Comparison of ENCODE assay signal across 1 cellular context in the genomic region with DNA sequence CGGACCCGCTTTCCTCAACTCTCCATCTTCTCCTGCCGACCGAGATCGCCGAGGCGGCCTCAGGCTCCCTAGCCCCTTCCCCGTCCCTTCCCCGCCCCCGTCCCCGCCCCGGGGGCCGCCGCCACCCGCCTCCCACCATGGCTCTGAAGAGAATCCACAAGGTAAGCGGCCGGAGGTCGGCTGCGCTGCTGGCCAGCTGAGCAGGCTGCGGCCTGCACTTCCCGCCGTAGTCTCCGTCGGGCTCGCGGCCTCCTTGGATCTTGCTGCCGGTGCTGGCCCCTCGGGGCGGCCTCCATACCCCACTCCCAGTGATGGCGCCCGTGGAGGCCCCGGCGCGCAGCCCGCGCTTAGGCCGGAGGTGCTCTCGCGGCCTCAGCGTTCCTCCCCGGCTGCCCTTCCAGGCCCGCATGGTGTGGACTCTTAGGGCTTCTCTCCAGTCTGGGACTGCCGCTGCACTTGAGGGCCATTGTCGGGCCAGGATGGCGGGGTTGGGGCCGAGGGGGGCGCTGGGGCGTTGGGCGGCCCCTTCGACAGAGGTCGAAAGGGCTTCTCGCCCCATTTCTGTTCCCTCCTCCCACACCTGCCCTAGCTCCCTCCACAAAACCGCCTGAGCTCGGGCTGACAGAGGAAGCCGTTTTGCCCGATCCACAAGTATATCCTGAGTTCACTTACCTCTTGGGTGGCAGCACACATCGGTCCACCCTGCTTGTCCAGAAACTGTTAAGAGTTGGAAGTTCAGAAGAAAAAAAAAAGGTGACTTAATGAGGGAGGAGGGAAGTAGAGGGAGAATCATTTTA.
TF ChIP-seq lines count a peak whose summit lies in the region.

No MANE protein-coding gene starts in this region.

TF ChIP-seq in HepG2, 621 proteins besides CTCF, POLR2A, EP300 and RAD21 (continued from another document):
- TF ChIP-seq, protein P1, sequence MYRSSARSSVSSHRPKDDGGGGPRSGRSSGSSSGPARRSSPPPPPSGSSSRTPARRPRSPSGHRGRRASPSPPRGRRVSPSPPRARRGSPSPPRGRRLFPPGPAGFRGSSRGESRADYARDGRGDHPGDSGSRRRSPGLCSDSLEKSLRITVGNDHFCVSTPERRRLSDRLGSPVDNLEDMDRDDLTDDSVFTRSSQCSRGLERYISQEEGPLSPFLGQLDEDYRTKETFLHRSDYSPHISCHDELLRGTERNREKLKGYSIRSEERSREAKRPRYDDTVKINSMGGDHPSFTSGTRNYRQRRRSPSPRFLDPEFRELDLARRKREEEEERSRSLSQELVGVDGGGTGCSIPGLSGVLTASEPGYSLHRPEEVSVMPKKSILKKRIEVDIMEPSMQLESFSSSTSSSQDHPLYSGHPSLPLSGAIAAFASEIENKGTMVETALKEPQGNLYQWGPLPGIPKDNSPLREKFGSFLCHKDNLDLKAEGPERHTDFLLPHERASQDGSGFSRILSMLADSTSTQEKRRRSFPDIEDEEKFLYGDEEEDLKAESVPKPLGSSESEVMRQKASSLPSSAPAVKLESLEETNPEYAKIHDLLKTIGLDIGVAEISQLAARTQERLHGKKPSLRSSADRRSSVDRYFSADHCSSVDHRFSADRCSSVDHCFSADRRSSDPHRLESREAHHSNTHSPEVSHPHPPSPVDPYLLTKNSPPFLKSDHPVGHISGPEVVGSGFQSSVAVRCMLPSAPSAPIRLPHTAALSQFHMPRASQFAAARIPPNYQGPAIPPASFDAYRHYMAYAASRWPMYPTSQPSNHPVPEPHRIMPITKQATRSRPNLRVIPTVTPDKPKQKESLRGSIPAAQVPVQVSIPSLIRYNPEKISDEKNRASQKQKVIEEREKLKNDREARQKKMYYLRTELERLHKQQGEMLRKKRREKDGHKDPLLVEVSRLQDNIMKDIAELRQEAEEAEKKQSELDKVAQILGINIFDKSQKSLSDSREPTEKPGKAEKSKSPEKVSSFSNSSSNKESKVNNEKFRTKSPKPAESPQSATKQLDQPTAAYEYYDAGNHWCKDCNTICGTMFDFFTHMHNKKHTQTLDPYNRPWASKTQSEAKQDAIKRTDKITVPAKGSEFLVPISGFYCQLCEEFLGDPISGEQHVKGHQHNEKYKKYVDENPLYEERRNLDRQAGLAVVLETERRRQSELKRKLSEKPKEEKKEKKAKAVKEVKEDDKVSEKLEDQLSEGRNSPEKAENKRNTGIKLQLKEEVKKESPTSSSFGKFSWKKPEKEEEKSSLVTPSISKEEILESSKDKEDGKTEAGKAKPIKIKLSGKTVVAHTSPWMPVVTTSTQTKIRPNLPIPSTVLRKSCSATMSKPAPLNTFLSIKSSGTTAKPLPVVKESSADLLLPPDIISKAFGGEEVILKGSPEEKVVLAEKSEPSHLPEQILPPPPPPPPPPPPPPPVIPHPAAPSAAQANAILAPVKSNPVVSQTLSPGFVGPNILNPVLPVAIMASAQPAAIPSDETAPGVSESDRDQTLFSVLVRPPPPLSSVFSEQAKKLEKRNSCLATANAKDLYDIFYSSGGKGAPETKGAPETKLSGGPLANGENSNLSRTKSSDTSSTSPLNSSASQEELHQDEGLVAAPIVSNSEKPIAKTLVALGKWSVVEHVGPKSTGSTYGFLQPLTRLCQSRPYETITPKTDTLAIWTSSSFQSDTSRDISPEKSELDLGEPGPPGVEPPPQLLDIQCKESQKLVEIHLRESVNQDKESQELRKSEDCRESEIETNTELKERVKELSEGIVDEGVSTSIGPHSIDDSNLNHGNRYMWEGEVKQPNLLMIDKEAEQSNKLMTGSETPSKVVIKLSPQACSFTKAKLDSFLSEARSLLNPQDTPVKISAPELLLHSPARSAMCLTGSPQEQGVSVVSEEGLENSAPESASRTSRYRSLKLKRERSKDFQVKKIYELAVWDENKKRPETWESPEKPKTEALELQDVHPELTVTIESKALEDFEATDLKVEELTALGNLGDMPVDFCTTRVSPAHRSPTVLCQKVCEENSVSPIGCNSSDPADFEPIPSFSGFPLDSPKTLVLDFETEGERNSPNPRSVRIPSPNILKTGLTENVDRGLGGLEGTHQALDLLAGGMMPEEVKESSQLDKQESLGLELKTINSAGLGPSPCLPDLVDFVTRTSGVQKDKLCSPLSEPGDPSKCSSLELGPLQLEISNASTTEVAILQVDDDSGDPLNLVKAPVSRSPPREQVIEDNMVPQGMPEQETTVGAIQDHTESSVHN (CRISPR knock-in tag; IDR thresholded peaks at IDR 0.05) = no peak
- peak; percentile 57; the same call in 1 of the 2 replicates for TF ChIP-seq DMAP1 (CRISPR knock-in tag; IDR thresholded peaks at IDR 0.05)
- TF ChIP-seq, protein P2, sequence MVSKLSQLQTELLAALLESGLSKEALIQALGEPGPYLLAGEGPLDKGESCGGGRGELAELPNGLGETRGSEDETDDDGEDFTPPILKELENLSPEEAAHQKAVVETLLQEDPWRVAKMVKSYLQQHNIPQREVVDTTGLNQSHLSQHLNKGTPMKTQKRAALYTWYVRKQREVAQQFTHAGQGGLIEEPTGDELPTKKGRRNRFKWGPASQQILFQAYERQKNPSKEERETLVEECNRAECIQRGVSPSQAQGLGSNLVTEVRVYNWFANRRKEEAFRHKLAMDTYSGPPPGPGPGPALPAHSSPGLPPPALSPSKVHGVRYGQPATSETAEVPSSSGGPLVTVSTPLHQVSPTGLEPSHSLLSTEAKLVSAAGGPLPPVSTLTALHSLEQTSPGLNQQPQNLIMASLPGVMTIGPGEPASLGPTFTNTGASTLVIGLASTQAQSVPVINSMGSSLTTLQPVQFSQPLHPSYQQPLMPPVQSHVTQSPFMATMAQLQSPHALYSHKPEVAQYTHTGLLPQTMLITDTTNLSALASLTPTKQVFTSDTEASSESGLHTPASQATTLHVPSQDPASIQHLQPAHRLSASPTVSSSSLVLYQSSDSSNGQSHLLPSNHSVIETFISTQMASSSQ (IDR thresholded peaks at IDR 0.05; ENCODE audit: low read depth) = no peak
- TF ChIP-seq, protein P2 (CRISPR knock-in tag; IDR thresholded peaks at IDR 0.05; ENCODE audit: borderline replicate concordance) = peak; percentile 35; the same call in 1 of the 2 replicates
- TF ChIP-seq, protein P3, sequence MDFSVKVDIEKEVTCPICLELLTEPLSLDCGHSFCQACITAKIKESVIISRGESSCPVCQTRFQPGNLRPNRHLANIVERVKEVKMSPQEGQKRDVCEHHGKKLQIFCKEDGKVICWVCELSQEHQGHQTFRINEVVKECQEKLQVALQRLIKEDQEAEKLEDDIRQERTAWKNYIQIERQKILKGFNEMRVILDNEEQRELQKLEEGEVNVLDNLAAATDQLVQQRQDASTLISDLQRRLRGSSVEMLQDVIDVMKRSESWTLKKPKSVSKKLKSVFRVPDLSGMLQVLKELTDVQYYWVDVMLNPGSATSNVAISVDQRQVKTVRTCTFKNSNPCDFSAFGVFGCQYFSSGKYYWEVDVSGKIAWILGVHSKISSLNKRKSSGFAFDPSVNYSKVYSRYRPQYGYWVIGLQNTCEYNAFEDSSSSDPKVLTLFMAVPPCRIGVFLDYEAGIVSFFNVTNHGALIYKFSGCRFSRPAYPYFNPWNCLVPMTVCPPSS (IDR thresholded peaks at IDR 0.05) = no peak
- TF ChIP-seq, protein P4, sequence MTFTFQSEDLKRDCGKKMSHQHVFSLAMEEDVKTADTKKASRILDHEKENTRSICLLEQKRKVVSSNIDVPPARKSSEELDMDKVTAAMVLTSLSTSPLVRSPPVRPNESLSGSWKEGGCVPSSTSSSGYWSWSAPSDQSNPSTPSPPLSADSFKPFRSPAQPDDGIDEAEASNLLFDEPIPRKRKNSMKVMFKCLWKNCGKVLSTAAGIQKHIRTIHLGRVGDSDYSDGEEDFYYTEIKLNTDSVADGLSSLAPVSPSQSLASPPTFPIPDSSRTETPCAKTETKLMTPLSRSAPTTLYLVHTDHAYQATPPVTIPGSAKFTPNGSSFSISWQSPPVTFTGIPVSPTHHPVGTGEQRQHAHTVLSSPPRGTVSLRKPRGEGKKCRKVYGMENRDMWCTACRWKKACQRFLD (CRISPR knock-in tag; IDR thresholded peaks at IDR 0.05; ENCODE audit: borderline replicate concordance) = no peak
- TF ChIP-seq ZNF703 (CRISPR knock-in tag; IDR thresholded peaks at IDR 0.05; ENCODE audit: borderline replicate concordance) = 0 out of 2 replicates have a peak, but pooled peaks have one; percentile 47
- TF ChIP-seq PHF21A (CRISPR knock-in tag; IDR thresholded peaks at IDR 0.05) = no peak
- no peak for TF ChIP-seq ZNF234 (CRISPR knock-in tag; conservative IDR thresholded peaks at IDR 0.05)
- TF ChIP-seq NCOA5 (CRISPR knock-in tag; IDR thresholded peaks at IDR 0.05) = no peak
- TF ChIP-seq, protein P5, sequence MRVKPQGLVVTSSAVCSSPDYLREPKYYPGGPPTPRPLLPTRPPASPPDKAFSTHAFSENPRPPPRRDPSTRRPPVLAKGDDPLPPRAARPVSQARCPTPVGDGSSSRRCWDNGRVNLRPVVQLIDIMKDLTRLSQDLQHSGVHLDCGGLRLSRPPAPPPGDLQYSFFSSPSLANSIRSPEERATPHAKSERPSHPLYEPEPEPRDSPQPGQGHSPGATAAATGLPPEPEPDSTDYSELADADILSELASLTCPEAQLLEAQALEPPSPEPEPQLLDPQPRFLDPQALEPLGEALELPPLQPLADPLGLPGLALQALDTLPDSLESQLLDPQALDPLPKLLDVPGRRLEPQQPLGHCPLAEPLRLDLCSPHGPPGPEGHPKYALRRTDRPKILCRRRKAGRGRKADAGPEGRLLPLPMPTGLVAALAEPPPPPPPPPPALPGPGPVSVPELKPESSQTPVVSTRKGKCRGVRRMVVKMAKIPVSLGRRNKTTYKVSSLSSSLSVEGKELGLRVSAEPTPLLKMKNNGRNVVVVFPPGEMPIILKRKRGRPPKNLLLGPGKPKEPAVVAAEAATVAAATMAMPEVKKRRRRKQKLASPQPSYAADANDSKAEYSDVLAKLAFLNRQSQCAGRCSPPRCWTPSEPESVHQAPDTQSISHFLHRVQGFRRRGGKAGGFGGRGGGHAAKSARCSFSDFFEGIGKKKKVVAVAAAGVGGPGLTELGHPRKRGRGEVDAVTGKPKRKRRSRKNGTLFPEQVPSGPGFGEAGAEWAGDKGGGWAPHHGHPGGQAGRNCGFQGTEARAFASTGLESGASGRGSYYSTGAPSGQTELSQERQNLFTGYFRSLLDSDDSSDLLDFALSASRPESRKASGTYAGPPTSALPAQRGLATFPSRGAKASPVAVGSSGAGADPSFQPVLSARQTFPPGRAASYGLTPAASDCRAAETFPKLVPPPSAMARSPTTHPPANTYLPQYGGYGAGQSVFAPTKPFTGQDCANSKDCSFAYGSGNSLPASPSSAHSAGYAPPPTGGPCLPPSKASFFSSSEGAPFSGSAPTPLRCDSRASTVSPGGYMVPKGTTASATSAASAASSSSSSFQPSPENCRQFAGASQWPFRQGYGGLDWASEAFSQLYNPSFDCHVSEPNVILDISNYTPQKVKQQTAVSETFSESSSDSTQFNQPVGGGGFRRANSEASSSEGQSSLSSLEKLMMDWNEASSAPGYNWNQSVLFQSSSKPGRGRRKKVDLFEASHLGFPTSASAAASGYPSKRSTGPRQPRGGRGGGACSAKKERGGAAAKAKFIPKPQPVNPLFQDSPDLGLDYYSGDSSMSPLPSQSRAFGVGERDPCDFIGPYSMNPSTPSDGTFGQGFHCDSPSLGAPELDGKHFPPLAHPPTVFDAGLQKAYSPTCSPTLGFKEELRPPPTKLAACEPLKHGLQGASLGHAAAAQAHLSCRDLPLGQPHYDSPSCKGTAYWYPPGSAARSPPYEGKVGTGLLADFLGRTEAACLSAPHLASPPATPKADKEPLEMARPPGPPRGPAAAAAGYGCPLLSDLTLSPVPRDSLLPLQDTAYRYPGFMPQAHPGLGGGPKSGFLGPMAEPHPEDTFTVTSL (CRISPR knock-in tag; IDR thresholded peaks at IDR 0.05; ENCODE audit: borderline replicate concordance) = no peak
- 0 out of 2 replicates have a peak, but pooled peaks have one; percentile 63 for TF ChIP-seq FLYWCH1 (CRISPR knock-in tag; IDR thresholded peaks at IDR 0.05)
- TF ChIP-seq SRSF1 (optimal IDR thresholded peaks at IDR 0.05; ENCODE audit: low read depth, low read length) = peak; percentile 41
- TF ChIP-seq, protein P6, sequence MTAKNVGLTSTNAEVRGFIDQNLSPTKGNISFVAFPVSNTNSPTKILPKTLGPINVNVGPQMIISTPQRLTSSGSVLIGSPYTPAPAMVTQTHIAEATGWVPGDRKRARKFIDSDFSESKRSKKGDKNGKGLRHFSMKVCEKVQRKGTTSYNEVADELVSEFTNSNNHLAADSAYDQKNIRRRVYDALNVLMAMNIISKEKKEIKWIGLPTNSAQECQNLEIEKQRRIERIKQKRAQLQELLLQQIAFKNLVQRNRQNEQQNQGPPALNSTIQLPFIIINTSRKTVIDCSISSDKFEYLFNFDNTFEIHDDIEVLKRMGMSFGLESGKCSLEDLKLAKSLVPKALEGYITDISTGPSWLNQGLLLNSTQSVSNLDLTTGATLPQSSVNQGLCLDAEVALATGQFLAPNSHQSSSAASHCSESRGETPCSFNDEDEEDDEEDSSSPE (CRISPR knock-in tag; IDR thresholded peaks at IDR 0.05) = no peak
- no peak for TF ChIP-seq ZMYM4 (CRISPR knock-in tag; IDR thresholded peaks at IDR 0.05)
- TF ChIP-seq HMG20A (CRISPR knock-in tag; IDR thresholded peaks at IDR 0.05; ENCODE audit: borderline replicate concordance) = no peak
- peak; percentile 73; the same call in 1 of the 2 replicates for TF ChIP-seq ZNF224 (CRISPR knock-in tag; IDR thresholded peaks at IDR 0.05)
